1 cellular context compared by ENCODE assay signal in genomic region chr1:39508857-39509305, GRCh38.
TF ChIP-seq lines count a peak whose summit lies in the region.

No MANE protein-coding gene starts in this region.

TF ChIP-seq in GM23338, 12 proteins besides CTCF, POLR2A, EP300 and RAD21 (continued from another document):
- TF ChIP-seq ZNF462 (CRISPR knock-in tag; IDR thresholded peaks at IDR 0.05), result no peak
- TF ChIP-seq NANOG (IDR thresholded peaks at IDR 0.05; ENCODE audit: borderline replicate concordance), result no peak
- no peak for TF ChIP-seq EZH2 (IDR thresholded peaks at IDR 0.05; ENCODE audit: low read depth, unreplicated experiment)
- no peak for TF ChIP-seq CREB1 (CRISPR knock-in tag; IDR thresholded peaks at IDR 0.05; ENCODE audit: low read depth)
- TF ChIP-seq REST (IDR thresholded peaks at IDR 0.05; ENCODE audit: unreplicated experiment), result no peak
- no peak for TF ChIP-seq STAT1 (IDR thresholded peaks at IDR 0.05; ENCODE audit: unreplicated experiment)
- TF ChIP-seq POLR2AphosphoS5 (IDR thresholded peaks at IDR 0.05; ENCODE audit: low read depth), result no peak
- no peak for TF ChIP-seq EZH2phosphoT487 (IDR thresholded peaks at IDR 0.05; ENCODE audit: unreplicated experiment)
- no peak for TF ChIP-seq JUNB (IDR thresholded peaks at IDR 0.05; ENCODE audit: unreplicated experiment)
- TF ChIP-seq ZNF331 (CRISPR knock-in tag; IDR thresholded peaks at IDR 0.05; ENCODE audit: low read depth), result no peak
